10 cellular contexts compared by ENCODE assay signal in the genomic region with DNA sequence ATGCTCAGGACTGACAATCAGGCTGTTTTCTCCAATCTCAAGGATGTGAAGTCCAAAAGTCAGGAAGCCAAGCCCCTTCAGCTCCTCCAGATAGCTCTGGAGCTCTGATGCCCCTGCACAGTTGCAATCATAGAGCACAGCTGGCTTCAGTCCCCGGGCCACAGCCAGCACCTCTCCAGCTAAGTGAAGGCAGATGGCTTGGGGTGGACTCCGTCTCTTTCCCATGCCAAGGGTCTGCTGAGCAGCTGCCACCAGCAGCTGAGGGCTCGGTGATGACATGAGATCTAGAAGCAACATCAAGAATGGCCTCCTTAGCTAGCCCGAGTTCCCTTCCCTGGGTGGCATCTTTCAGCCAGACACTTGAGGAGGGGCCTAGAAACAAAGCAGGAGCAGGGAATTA. TPM values are rescaled to one million over a fixed set of nuclear protein-coding genes. Genes with fewer than 3 reads are reported as not detected.
A peak's percentile ranks its signal among the peaks of the same experiment; 100 is the strongest.
DNase-seq lines count a peak whose midpoint lies in the region; ATAC-seq, FAIRE-seq and TF ChIP-seq lines count a peak whose summit lies in the region.
"Had no signal": no experiment of that assay in that cellular context is flagged by ENCODE, and none has a peak within 500 bp of the region (broad histone marks: within the 10 kb centered on the region; RNA-seq: fewer than 3 reads in every experiment).

No MANE protein-coding gene starts in this region.

- CTCF ChIA-PET in Calu3 (lab: Charles Lee), result interaction anchor here (0.6 to 0.7 kb wide), 2 partner anchors 41 to 1613 kb away, joined by 3 to 4 read pairs; no protein-coding TSS in a partner anchor

- WGBS in thyroid gland, 2 donors, result 67 to 84% methylated on average over 3 to 4 of the region's 4 CpGs

- no TSS peak for BruUV-seq in Calu3 (replicated peaks; lab: Mats Ljungman, UMichigan)

- H3K27me3 Mint-ChIP-seq in Calu3 (ENCODE audit: unreplicated experiment) (no peaks in the 10 kb centered on the region), nephron (ENCODE audit: low read depth) (peaks cover 37% of the 10 kb centered on the region)

- FAIRE-seq in bronchial epithelial cell (lab: Jason Lieb, UNC), result no peak

- H3K4me3 ChIP-seq in LNCaP clone FGC (ENCODE audit: low read depth, low read length) (peak overlapping the region; percentile 84), bronchial epithelial cell (ENCODE audit: low read depth, low read length) (no peak overlapping the region), thyroid gland (replicated peaks in 1 of 3) (no peak overlapping the region)

- H3K4me1 ChIP-seq in thyroid gland, result peaks cover 21 to 31% of the 10 kb centered on the region in 2 donors

- peaks cover 38% of the 10 kb centered on the region for H3K4me1 Mint-ChIP-seq in Calu3 (ENCODE audit: low read depth, unreplicated experiment)
- H3K4me1 Mint-ChIP-seq in nephron, result peaks cover 31% of the 10 kb centered on the region

- TF ChIP-seq CTCF in Calu3 (IDR thresholded peaks at IDR 0.05; ENCODE audit: unreplicated experiment), result no peak
- TF ChIP-seq CTCF in LNCaP clone FGC (IDR thresholded peaks at IDR 0.05; ENCODE audit: control insufficient read depth, extremely low read depth, insufficient read depth), result no peak
- no peak for TF ChIP-seq CTCF in bronchial epithelial cell (IDR thresholded peaks at IDR 0.05; ENCODE audit: insufficient read depth, low read length, severe bottlenecking)
- TF ChIP-seq CTCF in nephron (IDR thresholded peaks at IDR 0.05; ENCODE audit: unreplicated experiment in 3 of 3), result no peak
- no peak for TF ChIP-seq CTCF in thyroid gland (IDR thresholded peaks at IDR 0.05)

- intact Hi-C loops in Calu3 (cut with micrococcal nuclease; ENCODE audit: unreplicated experiment), result no loop called here
- intact Hi-C loops in thyroid gland (cut with DNase I), result no loop called here

- ATAC-seq in GM18858 (IDR thresholded peaks at IDR 0.05; ENCODE audit: unreplicated experiment) (no peak), GM21381 (IDR thresholded peaks at IDR 0.05; ENCODE audit: unreplicated experiment) (no peak)

- no peak overlapping the region for H3K27ac ChIP-seq in thyroid gland

- H3K9me3 Mint-ChIP-seq in Calu3 (ENCODE audit: low read depth, unreplicated experiment) (no peaks in the 10 kb centered on the region), nephron (no peaks in the 10 kb centered on the region)

- H3K4me3 Mint-ChIP-seq in Calu3 (ENCODE audit: low read depth, unreplicated experiment) (peak overlapping the region; percentile 89), nephron (peak overlapping the region; percentile 87 to 96 (median 95))

- H3K36me3 ChIP-seq in bronchial epithelial cell (ENCODE audit: control insufficient read depth, insufficient read depth, low read length) (peaks cover 14% of the 10 kb centered on the region), thyroid gland (peaks cover 0 to 2% of the 10 kb centered on the region in 2 donors)

- H3K9me3 ChIP-seq in thyroid gland, result no peaks in the 10 kb centered on the region

- peak overlapping the region; percentile 98 for H3K27ac Mint-ChIP-seq in Calu3 (ENCODE audit: unreplicated experiment)
- peak overlapping the region; percentile 90 to 99 (median 99) for H3K27ac Mint-ChIP-seq in nephron

- no peak for TF ChIP-seq POLR2A in thyroid gland (IDR thresholded peaks at IDR 0.05)

- H3K27me3 ChIP-seq in bronchial epithelial cell (ENCODE audit: control insufficient read depth, insufficient read depth, low read length) (no peaks in the 10 kb centered on the region), thyroid gland (no peaks in the 10 kb centered on the region)

- DNase-seq in Calu3, result no peak
- no peak for DNase-seq in LNCaP clone FGC (ENCODE audit: low read depth)
- peak; percentile 19 for DNase-seq in bronchial epithelial cell (ENCODE audit: low read depth)
- DNase-seq in SKM-1 treated with dmso at 0.1 percent for 144 hours (lab: John Stamatoyannopoulos, UW; ENCODE audit: unreplicated experiment), result no peak
- no peak for DNase-seq in thyroid gland

- peaks cover 32% of the 10 kb centered on the region for H3K36me3 Mint-ChIP-seq in Calu3 (ENCODE audit: insufficient read depth, unreplicated experiment)
- H3K36me3 Mint-ChIP-seq in nephron (ENCODE audit: low read depth), result peaks cover 16% of the 10 kb centered on the region

RNA-seq across cellular contexts. Expression of a gene that starts 1.0 kb away (rescaled TPM):
- total RNA-seq in Calu3 (2022), result 4.9 and 5.1 TPM in 2 replicates
- total RNA-seq in bronchial epithelial cell, result 6.8 and 11.6 TPM in 2 replicates
- total RNA-seq in thyroid gland, result 1 to 10 TPM; 1.9 to 2.7 (median 2.3) TPM

RNA-seq across cellular contexts. Expression of a gene that starts 22.6 kb away (rescaled TPM):
- 44.1 and 51.2 TPM in 2 replicates for total RNA-seq in Calu3 (2022)
- total RNA-seq in bronchial epithelial cell, result 175 and 226 TPM in 2 replicates
- total RNA-seq in thyroid gland, result 10 to 100 TPM; 26.7 to 41.9 (median 32.7) TPM

RNA-seq across cellular contexts. Expression of a gene that starts 27.5 kb away (rescaled TPM):
- total RNA-seq in Calu3 (2022) (not detected in 2 replicates), bronchial epithelial cell (not detected in 2 replicates), thyroid gland (1 to 10 TPM in 3 of 4 donors, under 1 TPM in 1; 0.93 to 2.8 (median 2.3) TPM)
- total RNA-seq: glomerular endothelial cell, HT1080 had no signal

RNA-seq across cellular contexts. Expression of a gene that starts 44.4 kb away (rescaled TPM):
- total RNA-seq in Calu3 (2022) (18.6 and 19.1 TPM in 2 replicates), bronchial epithelial cell (2.9 and 6.3 TPM in 2 replicates), thyroid gland (10 to 100 TPM in 1 of 4 donors, 1 to 10 TPM in 3; 7.3 to 11.0 (median 7.8) TPM)
